In genomic region chr1:186835448-186835847, GRCh38 we compare ENCODE assay signal across 32 cellular contexts. TPM values are rescaled to one million over a fixed set of nuclear protein-coding genes. Genes with fewer than 3 reads are reported as not detected.
"Had no signal": no experiment of that assay in that cellular context is flagged by ENCODE, and none has a peak within 500 bp of the region (broad histone marks: within the 10 kb centered on the region; RNA-seq: fewer than 3 reads in every experiment).

No MANE protein-coding gene starts in this region.

- ATAC-seq: activated CD8-positive, alpha-beta T cell treated with anti-CD3 and anti-CD28 coated beads for 36 hours; activated naive CD4-positive, alpha-beta T cell treated with anti-CD3 and anti-CD28 coated beads, Interleukin-2, amount 50 U/mL, for 72 hours; activated T-cell treated with anti-CD3 and anti-CD28 coated beads, Interleukin-2, amount 50 U/mL, for 4 hours; activated T-cell treated with anti-CD3 and anti-CD28 coated beads, Interleukin-2, amount 50 U/mL, for 72 hours; activated T-helper 17 cell treated with anti-CD3 and anti-CD28 coated beads, Interleukin-2, amount 50 U/mL, for 72 hours; body of pancreas had no signal

- H3K27me3 ChIP-seq: adrenal gland, body of pancreas, brain microvascular endothelial cell, breast epithelium had no signal

- H3K36me3 ChIP-seq: adrenal gland, brain microvascular endothelial cell, breast epithelium had no signal

- DNase-seq: activated B cell treated with CpG ODN at 0.5 μM for 24 hours; activated CD4-positive, alpha-beta memory T cell treated with anti-CD3 and anti-CD28 coated beads for 36 hours; activated CD4-positive, alpha-beta T cell treated with anti-CD3 and anti-CD28 coated beads for 4 hours; activated CD4-positive, alpha-beta T cell treated with anti-CD3 and anti-CD28 coated beads, Interleukin-2, amount 10 ng/mL, durations not matched to agents 24 days and 14 days; activated CD4-positive, alpha-beta T cell treated with anti-CD3 and anti-CD28 coated beads, Interleukin-2, amount 50 U/mL, for 1 hour; activated CD4-positive, alpha-beta T cell treated with anti-CD3 and anti-CD28 coated beads, Interleukin-2, amount 50 U/mL, for 4 hours; activated CD4-positive, CD25-positive, alpha-beta regulatory T cell treated with anti-CD3 and anti-CD28 coated beads, Interleukin-2, amount 50 U/mL, for 72 hours; activated CD8-positive, alpha-beta memory T cell treated with anti-CD3 and anti-CD28 coated beads, Interleukin-2, amount 50 U/mL, for 4 hours; activated CD8-positive, alpha-beta T cell treated with anti-CD3 and anti-CD28 coated beads for 36 hours; activated effector memory CD4-positive, alpha-beta T cell treated with anti-CD3 and anti-CD28 coated beads, Interleukin-2, amount 50 U/mL, for 16 hours; activated gamma-delta T cell treated with Interleukin-2 at 50 U/mL for 16 hours; activated naive CD4-positive, alpha-beta T cell; activated naive CD4-positive, alpha-beta T cell treated with anti-CD3 and anti-CD28 coated beads for 36 hours; activated naive CD4-positive, alpha-beta T cell treated with anti-CD3 and anti-CD28 coated beads, Interleukin-2, amount 50 U/mL, for 16 hours; activated naive CD8-positive, alpha-beta T cell treated with anti-CD3 and anti-CD28 coated beads for 36 hours; activated T-cell treated with anti-CD3 and anti-CD28 coated beads for 4 hours; activated T-cell treated with anti-CD3 and anti-CD28 coated beads, Interleukin-2, amount 50 U/mL, for 1 hour; activated T-cell treated with anti-CD3 and anti-CD28 coated beads, Interleukin-2, amount 50 U/mL, for 4 hours; activated T-cell treated with anti-CD3 and anti-CD28 coated beads, Interleukin-2, amount 50 U/mL, for 72 hours; adrenal gland; amniotic stem cell; aorta; body of pancreas; brain microvascular endothelial cell; central memory CD4-positive, alpha-beta T cell; T-helper 9 cell had no signal

- H3K4me1 ChIP-seq: breast epithelium had no signal

- H3K4me3 ChIP-seq: adrenal gland, body of pancreas, breast epithelium had no signal

- H3K9me3 ChIP-seq: adrenal gland, body of pancreas, breast epithelium had no signal

- H3K27ac ChIP-seq: adrenal gland, body of pancreas, brain microvascular endothelial cell, breast epithelium, VCaP had no signal

- FAIRE-seq: astrocyte, colon had no signal

RNA-seq across cellular contexts. Expression of gene PLA2G4A, which starts 6.7 kb away (rescaled TPM):
- total RNA-seq: activated B cell treated with CpG ODN at 0.5 μM for 24 hours had no signal
